10 cellular contexts compared by ENCODE assay signal in the genomic region with DNA sequence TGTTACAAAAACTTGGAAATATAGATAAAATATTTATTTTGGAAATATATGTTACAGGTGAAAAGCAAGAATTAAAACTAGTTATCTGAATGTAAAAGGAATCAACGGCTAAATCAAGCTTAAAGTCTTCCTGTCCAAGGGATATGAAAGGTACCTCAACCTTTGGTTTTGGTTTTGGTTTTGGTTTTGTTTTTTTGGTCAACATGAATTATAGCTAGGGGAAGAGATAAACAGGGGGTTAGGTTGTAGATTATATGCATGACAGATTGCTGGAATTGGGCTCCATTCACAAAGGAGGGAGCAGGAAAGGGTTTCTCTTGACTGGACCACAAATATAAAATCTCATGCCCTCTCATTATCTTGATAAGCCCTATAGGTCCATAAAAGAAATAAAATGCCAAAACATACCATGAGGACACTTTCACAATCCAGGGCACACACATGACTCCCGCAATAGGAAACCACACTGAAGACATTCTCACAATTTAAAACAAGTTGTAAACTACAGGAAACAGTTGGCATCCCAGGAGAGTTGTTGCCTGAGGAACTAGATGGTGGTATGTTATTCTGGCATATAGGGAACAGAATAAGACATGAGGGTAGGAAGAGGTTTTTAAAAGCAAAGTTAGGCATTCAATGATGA. TPM values are rescaled to one million over a fixed set of nuclear protein-coding genes. Genes with fewer than 3 reads are reported as not detected.
DNase-seq lines count a peak whose midpoint lies in the region; ATAC-seq and TF ChIP-seq lines count a peak whose summit lies in the region.
"Had no signal": no experiment of that assay in that cellular context is flagged by ENCODE, and none has a peak within 500 bp of the region (broad histone marks: within the 10 kb centered on the region; RNA-seq: fewer than 3 reads in every experiment).

No MANE protein-coding gene starts in this region.

- H3K4me1 ChIP-seq in MM.1S (ENCODE audit: low read length) (peaks cover 14% of the 10 kb centered on the region), right cardiac atrium (ENCODE audit: control insufficient read depth, insufficient read depth, low read length) (peaks cover 5% of the 10 kb centered on the region)
- H3K4me1 ChIP-seq: suprapubic skin had no signal

- H3K36me3 Mint-ChIP-seq in naive B cell = no peaks in the 10 kb centered on the region
- H3K36me3 Mint-ChIP-seq in glutamatergic neuron (ENCODE audit: unreplicated experiment) = no peaks in the 10 kb centered on the region

- H3K27ac ChIP-seq in MM.1S (ENCODE audit: low read length) (peak overlapping the region; percentile 31; the same call in 1 of the 2 replicates), right cardiac atrium (ENCODE audit: low read length) (no peak overlapping the region)
- H3K27ac ChIP-seq: 22Rv1, suprapubic skin had no signal

- H3K4me2 ChIP-seq in MM.1S (ENCODE audit: low read depth, low read length) = peak overlapping the region; percentile 82

- no peaks in the 10 kb centered on the region for H4K20me1 ChIP-seq in MM.1S (ENCODE audit: insufficient read depth, low read length)

- H3K4me1 Mint-ChIP-seq in naive B cell (peaks cover 18 to 20% (median 19%) of the 10 kb centered on the region in 3 donors), glutamatergic neuron (ENCODE audit: low read depth, unreplicated experiment) (no peaks in the 10 kb centered on the region)

- H3K9me3 Mint-ChIP-seq in naive B cell = no peaks in the 10 kb centered on the region
- no peaks in the 10 kb centered on the region for H3K9me3 Mint-ChIP-seq in glutamatergic neuron (ENCODE audit: unreplicated experiment)

- H3K9me3 ChIP-seq in MM.1S (replicated peaks; ENCODE audit: insufficient read depth, low read length) (no peaks in the 10 kb centered on the region), right cardiac atrium (ENCODE audit: control insufficient read depth, low read length) (no peaks in the 10 kb centered on the region)
- H3K9me3 ChIP-seq: suprapubic skin had no signal

- no peaks in the 10 kb centered on the region for H3K36me3 ChIP-seq in MM.1S (replicated peaks; ENCODE audit: insufficient read depth, low read length)
- H3K36me3 ChIP-seq: suprapubic skin had no signal

- ATAC-seq in GM21825 (IDR thresholded peaks at IDR 0.05; ENCODE audit: unreplicated experiment) (peak; percentile 86), naive B cell (ENCODE audit: low read depth in 2 of 2) (peak; percentile 70 to 75), right cardiac atrium (no peak)

- intact Hi-C loops in right cardiac atrium (cut with DNase I) = no loop called here

- H3K9ac ChIP-seq in MM.1S (ENCODE audit: low read length) = peak overlapping the region; percentile 7; the same call in 1 of the 2 replicates

- DNase-seq in DMS 273 (lab: John Stamatoyannopoulos, UW; ENCODE audit: unreplicated experiment) (peak; percentile 29), DMS 273 treated with DMSO at 0.1 percent for 48 hours (lab: John Stamatoyannopoulos, UW) (no peak), MM.1S (peak; percentile 87), naive B cell (peak; percentile 23), anterior cingulate cortex (lab: John Stamatoyannopoulos, UW) (no peak), glutamatergic neuron (no peak), right cardiac atrium (no peak)

- H3K4me3 ChIP-seq in MM.1S (ENCODE audit: low read length) = peak overlapping the region; percentile 33
- no peak overlapping the region for H3K4me3 ChIP-seq in right cardiac atrium (ENCODE audit: low read length)
- H3K4me3 ChIP-seq: suprapubic skin had no signal

- TF ChIP-seq CTCF in MM.1S (IDR thresholded peaks at IDR 0.05; ENCODE audit: low read length) (no peak), glutamatergic neuron (IDR thresholded peaks at IDR 0.05; ENCODE audit: partially characterized antibody, unreplicated experiment) (no peak)

- peaks cover 6% of the 10 kb centered on the region; the same call in 1 of the 2 replicates for H3F3A ChIP-seq in MM.1S (ENCODE audit: insufficient read depth, low read length)

- H3K27me3 Mint-ChIP-seq in naive B cell (no peaks in the 10 kb centered on the region), glutamatergic neuron (ENCODE audit: unreplicated experiment) (no peaks in the 10 kb centered on the region)

- H3K79me2 ChIP-seq in MM.1S (ENCODE audit: low read length) = no peaks in the 10 kb centered on the region

- H3K27me3 ChIP-seq in MM.1S (replicated peaks; ENCODE audit: insufficient read depth, low read length) (no peaks in the 10 kb centered on the region), right cardiac atrium (ENCODE audit: control insufficient read depth, insufficient read depth) (no peaks in the 10 kb centered on the region)
- H3K27me3 ChIP-seq: suprapubic skin had no signal

- peak overlapping the region in 6 of 8 donors; percentile 31 to 78 (median 58) for H3K4me3 Mint-ChIP-seq in naive B cell
- H3K4me3 Mint-ChIP-seq in glutamatergic neuron (ENCODE audit: unreplicated experiment) = no peak overlapping the region

- H2AFZ ChIP-seq in MM.1S (ENCODE audit: low read length) = peak overlapping the region; percentile 62

- no peaks in the 10 kb centered on the region for H3K9me2 ChIP-seq in MM.1S (replicated peaks; ENCODE audit: insufficient read depth, low read length)

- H3K27ac Mint-ChIP-seq in naive B cell = peak overlapping the region in 3 of 6 donors; percentile 72 to 78 (median 72)
- no peak overlapping the region for H3K27ac Mint-ChIP-seq in glutamatergic neuron (ENCODE audit: unreplicated experiment)

- 73% methylated on average over 2 of the region's 2 CpGs for WGBS in right cardiac atrium

RNA-seq across cellular contexts. Expression of a gene that starts 46.6 kb away (rescaled TPM):
- polyA plus RNA-seq in naive B cell (ENCODE audit: low read depth in 6 of 6) (1 to 10 TPM; 1.4 to 7.7 (median 2.6) TPM), right cardiac atrium (3.0 TPM)
- total RNA-seq in glutamatergic neuron (ENCODE audit: unreplicated experiment) (6.8 TPM), right cardiac atrium (1 to 10 TPM; 3.4 to 4.8 (median 4.2) TPM)

Comparison
In these comparisons a context has a peak if more than half of its experiments do, and no peak if none do; other contexts are left out.
1. DNase-seq: peak in DMS 273 (single experiment), MM.1S (single experiment) and naive B cell (single experiment); none in DMS 273 treated with DMSO at 0.1 percent for 48 hours (single experiment), anterior cingulate cortex (0 of 58), glutamatergic neuron (single experiment) and right cardiac atrium (0 of 3).
2. ATAC-seq: peak in GM21825 (single experiment) and naive B cell (2 of 2); none in right cardiac atrium (0 of 2).